In the genomic region with DNA sequence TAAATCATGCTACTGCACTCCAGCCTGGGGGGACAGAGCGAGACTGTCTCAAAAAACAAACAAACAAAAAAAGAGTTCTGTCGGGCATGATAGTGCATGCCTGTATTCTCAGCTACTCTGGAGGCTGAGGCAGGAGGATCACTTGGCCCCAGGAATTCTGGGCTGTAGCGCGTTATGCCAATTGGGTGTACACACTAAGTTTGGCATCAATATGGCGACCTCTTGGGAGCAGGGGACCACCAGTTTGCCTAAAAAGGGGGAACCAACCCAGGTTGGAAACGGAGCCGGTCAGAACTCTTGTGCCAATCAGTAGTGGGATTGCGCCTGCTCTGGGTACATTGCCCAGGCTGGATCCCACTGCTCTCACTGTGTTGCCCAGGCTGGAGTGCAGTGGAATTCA, we compare ENCODE assay signal across 17 cellular contexts. TPM values are rescaled to one million over a fixed set of nuclear protein-coding genes. Genes with fewer than 3 reads are reported as not detected.
"Had no signal": no experiment of that assay in that cellular context is flagged by ENCODE, and none has a peak within 500 bp of the region (broad histone marks: within the 10 kb centered on the region; RNA-seq: fewer than 3 reads in every experiment).

No MANE protein-coding gene starts in this region.

- H3K4me2 ChIP-seq: hepatocyte had no signal

- H3K36me3 Mint-ChIP-seq: naive thymus-derived CD8-positive, alpha-beta T cell had no signal

- ATAC-seq: foreskin keratinocyte; left colon; mucosa of descending colon; naive thymus-derived CD8-positive, alpha-beta T cell; stimulated activated naive CD8-positive, alpha-beta T cell treated with anti-CD3 and anti-CD28 coated beads, Interleukin-15, Interleukin-2, amounts not matched to agents 100 U/mL and 50 U/mL, for 24 hours had no signal

- H3K9me3 Mint-ChIP-seq: endodermal cell; naive thymus-derived CD8-positive, alpha-beta T cell had no signal

- H3K27me3 ChIP-seq: foreskin keratinocyte, hepatocyte, neutrophil, right atrium auricular region, transverse colon had no signal

- H3K9me3 ChIP-seq: mucosa of descending colon, neutrophil, right atrium auricular region, thoracic aorta, transverse colon had no signal

- H2AFZ ChIP-seq: hepatocyte had no signal

- H3K27ac Mint-ChIP-seq: endodermal cell; naive thymus-derived CD8-positive, alpha-beta T cell had no signal

- H3K27ac ChIP-seq: foreskin keratinocyte, hepatocyte, neutrophil, right atrium auricular region, thoracic aorta, transverse colon had no signal

- H3K4me1 ChIP-seq: right atrium auricular region had no signal

- H3K4me3 Mint-ChIP-seq: endodermal cell; naive thymus-derived CD8-positive, alpha-beta T cell had no signal

- H3K36me3 ChIP-seq: neutrophil, right atrium auricular region, thoracic aorta, transverse colon had no signal

- H3K4me3 ChIP-seq: hepatocyte, mucosa of descending colon, right atrium auricular region, thoracic aorta, transverse colon had no signal

- DNase-seq: cerebellar nuclear complex; dermis blood vessel endothelial cell; effector CD4-positive, alpha-beta T cell; endodermal cell; erythroblast; foreskin keratinocyte; left colon; mucosa of descending colon; naive thymus-derived CD8-positive, alpha-beta T cell; small intestine; stimulated activated CD4-positive, alpha-beta T cell treated with anti-CD3 and anti-CD28 coated beads, Interleukin-2, amount 100 ng/mL, for 48 hours; stimulated activated naive CD8-positive, alpha-beta T cell treated with anti-CD3 and anti-CD28 coated beads, Interleukin-15, Interleukin-2, amounts not matched to agents 100 U/mL and 50 U/mL, for 24 hours; transverse colon had no signal

RNA-seq across cellular contexts. Expression of a gene that starts 49.7 kb away (rescaled TPM):
- total RNA-seq: naive thymus-derived CD8-positive, alpha-beta T cell had no signal
- polyA plus RNA-seq: naive thymus-derived CD8-positive, alpha-beta T cell had no signal
